In the genomic region with DNA sequence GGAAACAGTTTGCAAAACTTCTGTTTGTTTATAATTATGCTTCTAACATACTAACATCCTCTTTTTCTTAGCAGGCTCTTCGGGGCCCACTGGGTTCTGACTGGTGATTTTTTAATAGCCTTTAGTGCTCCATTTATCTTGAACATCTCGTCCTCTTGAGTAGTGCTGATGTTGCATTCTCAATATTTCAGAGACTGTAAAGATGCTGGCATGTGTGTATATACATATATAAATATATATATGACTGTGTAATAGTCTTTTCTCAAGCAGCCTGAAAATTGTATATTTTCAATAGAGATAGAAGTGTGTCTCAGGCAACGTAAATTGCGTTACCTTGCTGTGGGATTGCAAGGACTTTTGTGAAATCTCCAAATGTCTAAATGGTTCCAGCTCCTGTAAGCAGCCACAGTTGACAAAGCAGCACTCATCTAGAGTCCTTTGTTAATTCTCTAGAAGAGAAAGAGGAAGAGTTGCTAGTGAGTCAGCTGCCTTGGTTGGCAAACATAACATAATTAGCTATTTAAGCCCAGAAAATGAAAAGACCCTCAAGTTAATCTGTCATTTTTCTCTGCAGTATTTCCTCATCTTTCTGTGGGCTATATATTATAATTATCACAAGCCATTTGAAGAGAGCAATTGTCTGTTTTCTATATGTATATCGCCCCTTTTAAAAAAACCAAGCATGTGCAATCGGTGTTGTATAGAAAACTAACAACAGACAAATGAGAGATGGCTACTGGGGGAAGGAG, we compare ENCODE assay signal across 1 cellular context.
TF ChIP-seq lines count a peak whose summit lies in the region.

No MANE protein-coding gene starts in this region.

TF ChIP-seq in HCT116, 20 proteins besides CTCF, POLR2A, EP300 and RAD21:
- TF ChIP-seq SIN3A (IDR thresholded peaks at IDR 0.05; ENCODE audit: low read depth), result no peak
- TF ChIP-seq ELF1 (IDR thresholded peaks at IDR 0.05; ENCODE audit: borderline replicate concordance, low read depth), result no peak
- no peak for TF ChIP-seq EZH2 (IDR thresholded peaks at IDR 0.05)
